8 cellular contexts compared by ENCODE assay signal in genomic region chr10:79445217-79445707, GRCh38. TPM values are rescaled to one million over a fixed set of nuclear protein-coding genes. Genes with fewer than 3 reads are reported as not detected.
DNase-seq lines count a peak whose midpoint lies in the region; ATAC-seq, FAIRE-seq and TF ChIP-seq lines count a peak whose summit lies in the region.

TSS of gene ZCCHC24 (minus strand) at chr10:79445624. CDS start at chr10:79445440, 184 bp downstream.

- no peak for TF ChIP-seq RAD21 in GM12878 (IDR thresholded peaks at IDR 0.05; ENCODE audit: insufficient read depth, low read depth, low read length)

- SMC1A ChIA-PET in GM12878 (lab: Charles Lee; ENCODE audit: uncharacterized antibody, unreplicated experiment), result interaction anchor here (0.9 to 1.3 kb wide), 3 partner anchors 23 to 111 kb away, joined by 3 read pairs; no protein-coding TSS in a partner anchor

- H3K4me2 ChIP-seq in MM.1S (ENCODE audit: low read depth, low read length) (peak within 1 kb of the TSS; percentile 98), GM12878 (ENCODE audit: control insufficient read depth, insufficient read depth) (peak within 1 kb of the TSS; percentile 96)

- no peak for DNase-seq in activated CD4-positive, CD25-positive, alpha-beta regulatory T cell treated with anti-CD3 and anti-CD28 coated beads, Interleukin-2, amount 50 U/mL, for 72 hours
- DNase-seq in MM.1S (peak; percentile 73), GM12878 (ENCODE audit: low read depth, low spot score) (no peak), iPS-NIHi7 (ENCODE audit: extremely low spot score) (peak; percentile 58), spleen (peak; percentile 94), superior temporal gyrus (ENCODE audit: extremely low spot score) (no peak)

- WGBS in GM12878 (ENCODE audit: insufficient coverage, insufficient replicate concordance, low lambda C conversion rate, missing lambda C conversion rate), result under 1% methylated on average over 31 of the region's 62 CpGs
- WGBS in spleen, 5 donors, result 0 to 1% (median 0%) methylated on average over 18 to 62 of the region's 62 CpGs

- RAD21 ChIA-PET in GM12878 (lab: Charles Lee; ENCODE audit: unreplicated experiment), result interaction anchor here (1.7 kb wide), 1 partner anchor 43 kb away, joined by 4 read pairs; no protein-coding TSS in a partner anchor

- H3K4me1 ChIP-seq in HEK293 (ENCODE audit: control insufficient read depth, insufficient read depth, low read length) (peaks cover 15% of the 10 kb centered on the region), MM.1S (ENCODE audit: low read length) (peaks cover 4% of the 10 kb centered on the region; the same call in 1 of the 2 replicates), GM12878 (ENCODE audit: control insufficient read depth, insufficient read depth, low read length) (peaks cover 18% of the 10 kb centered on the region), spleen (peaks cover 11 to 61% (median 43%) of the 10 kb centered on the region in 6 donors)

- H3K27ac ChIP-seq in HEK293 (ENCODE audit: extremely low read depth, low read depth, low read length) (peak within 1 kb of the TSS; percentile 71), MM.1S (ENCODE audit: low read length) (0 out of 2 replicates have a peak within 1 kb of the TSS, but pooled peaks have one; percentile 22), GM12878 (ENCODE audit: control insufficient read depth, insufficient read depth) (no peak within 1 kb of the TSS), spleen (peak within 1 kb of the TSS; percentile 66 to 91 (median 84))

- ATAC-seq in activated CD4-positive, CD25-positive, alpha-beta regulatory T cell treated with anti-CD3 and anti-CD28 coated beads, Interleukin-2, amount 50 U/mL, for 24 hours, result peak; percentile 12 to 27
- peak; percentile 40 for ATAC-seq in GM12878

- no peaks in the 10 kb centered on the region for H3K9me2 ChIP-seq in MM.1S (replicated peaks; ENCODE audit: insufficient read depth, low read length)

- H3K27me3 ChIP-seq in MM.1S (replicated peaks; ENCODE audit: insufficient read depth, low read length) (no peaks in the 10 kb centered on the region), GM12878 (replicated peaks in 1 of 2; ENCODE audit: control insufficient read depth in 2 of 2, insufficient read depth in 2 of 2, low read length in 1 of 2) (peaks cover 0 to 3% of the 10 kb centered on the region in 2 experiments; a peak in 1 of 4 replicates), spleen (replicated peaks in 1 of 7) (peaks cover 0 to 6% (median 0%) of the 10 kb centered on the region in 7 donors)

- BruUV-seq in GM12878 (replicated peaks; lab: Mats Ljungman, UMichigan), result no TSS peak

- CTCF ChIA-PET in HEK293 (lab: Yijun Ruan, JAX), result interaction anchor here (0.9 to 2.0 kb wide), 4 partner anchors 23 to 69 kb away, joined by 3 to 5 read pairs (median 4); no protein-coding TSS in a partner anchor
- CTCF ChIA-PET in GM12878 (lab: Yijun Ruan, JAX), result interaction anchor here (1.0 to 1.6 kb wide), 4 partner anchors 23 to 123 kb away, joined by 3 to 5 read pairs (median 4); no protein-coding TSS in a partner anchor

- H3F3A ChIP-seq in MM.1S (ENCODE audit: insufficient read depth, low read length), result 0 out of 2 replicates have a peak, but pooled peaks cover 4% of the 10 kb centered on the region

- TF ChIP-seq CTCF in HEK293 (tag by site-specific recombination; IDR thresholded peaks at IDR 0.05) (no peak), MM.1S (IDR thresholded peaks at IDR 0.05; ENCODE audit: low read length) (no peak), GM12878 (IDR thresholded peaks at IDR 0.05 in 2 of 3, conservative IDR thresholded peaks at IDR 0.05 in 1 of 3; ENCODE audit: control insufficient read depth in 2 of 3, extremely low read depth in 1 of 3, insufficient read depth in 1 of 3, low read depth in 3 of 3, low read length in 3 of 3) (no peak), spleen (IDR thresholded peaks at IDR 0.05 in 8 of 11, conservative IDR thresholded peaks at IDR 0.05 in 3 of 11) (no peak)

- H2AFZ ChIP-seq in MM.1S (ENCODE audit: low read length) (peak within 1 kb of the TSS; percentile 61), GM12878 (ENCODE audit: control insufficient read depth, low read depth, low read length) (peak within 1 kb of the TSS; percentile 76)

- intact Hi-C loops in GM12878 (cut with micrococcal nuclease; ENCODE audit: unreplicated experiment) (no loop called here), spleen (cut with DNase I; ENCODE audit: low total_unique reads) (loop anchor here (10.0 kb wide), 1 partner anchor 760 kb away; the partner anchor contains the start of gene ANXA11)

- in situ Hi-C loops in GM12878 (cut with MboI), result no loop called here

- peak within 1 kb of the TSS; percentile 60 for H3K4me3 ChIP-seq in HEK293 (ENCODE audit: low read depth, low read length)
- H3K4me3 ChIP-seq in MM.1S (ENCODE audit: low read length), result peak within 1 kb of the TSS; percentile 74
- H3K4me3 ChIP-seq in GM12878, result peak within 1 kb of the TSS; percentile 62
- H3K4me3 ChIP-seq in spleen, result peak within 1 kb of the TSS; percentile 72 to 97 (median 86)

- TF ChIP-seq EP300 in GM12878 (IDR thresholded peaks at IDR 0.05; ENCODE audit: borderline replicate concordance in 1 of 2, control insufficient read depth in 1 of 2, low read depth in 2 of 2, low read length in 2 of 2), result no peak

- H4K20me1 ChIP-seq in MM.1S (ENCODE audit: insufficient read depth, low read length), result no peaks in the 10 kb centered on the region
- no peaks in the 10 kb centered on the region for H4K20me1 ChIP-seq in GM12878 (ENCODE audit: control insufficient read depth, insufficient read depth)

- H3K79me2 ChIP-seq in MM.1S (ENCODE audit: low read length) (no peaks in the 10 kb centered on the region), GM12878 (ENCODE audit: control insufficient read depth, insufficient read depth, low read length) (no peaks in the 10 kb centered on the region)

- H3K9ac ChIP-seq in MM.1S (ENCODE audit: low read length), result peak within 1 kb of the TSS; percentile 34; the same call in 1 of the 2 replicates
- peak within 1 kb of the TSS; percentile 38; the same call in 1 of the 2 replicates for H3K9ac ChIP-seq in GM12878 (ENCODE audit: control insufficient read depth, insufficient read depth, low read length)

- H3K9me3 ChIP-seq in HEK293 (ENCODE audit: control insufficient read depth, insufficient read depth, low read depth, low read length), result no peaks in the 10 kb centered on the region
- H3K9me3 ChIP-seq in MM.1S (replicated peaks; ENCODE audit: insufficient read depth, low read length), result no peaks in the 10 kb centered on the region
- no peaks in the 10 kb centered on the region for H3K9me3 ChIP-seq in GM12878 (replicated peaks; ENCODE audit: control insufficient read depth, insufficient read depth, low read length)
- H3K9me3 ChIP-seq in spleen, result no peaks in the 10 kb centered on the region

- POLR2A ChIA-PET in HEK293 (lab: Yijun Ruan, JAX) (interaction anchor here (0.5 to 1.8 kb wide), 10 partner anchors 9 to 1043 kb away, joined by 3 to 7 read pairs (median 4); no protein-coding TSS in a partner anchor), GM12878 (lab: Charles Lee) (no interaction called here)

- no peak for FAIRE-seq in GM12878 (lab: Jason Lieb, UNC)

- H3K36me3 ChIP-seq in HEK293 (ENCODE audit: control insufficient read depth in 2 of 2, insufficient read depth in 1 of 2, low read length in 2 of 2), result no peaks in the 10 kb centered on the region
- H3K36me3 ChIP-seq in MM.1S (replicated peaks; ENCODE audit: insufficient read depth, low read length), result no peaks in the 10 kb centered on the region
- H3K36me3 ChIP-seq in GM12878 (ENCODE audit: control insufficient read depth in 2 of 2, insufficient read depth in 2 of 2, low read length in 1 of 2), result no peaks in the 10 kb centered on the region
- no peaks in the 10 kb centered on the region for H3K36me3 ChIP-seq in spleen

- TF ChIP-seq POLR2A in GM12878 (IDR thresholded peaks at IDR 0.05; ENCODE audit: low read depth, low read length) (peak; percentile 64), spleen (IDR thresholded peaks at IDR 0.05) (peak in 2 of 3 donors; percentile 50 to 51)

TF ChIP-seq in HEK293, 187 proteins besides CTCF, POLR2A, EP300 and RAD21 (continues in another document):
- no peak for TF ChIP-seq ZNF548 (tag by site-specific recombination; IDR thresholded peaks at IDR 0.05)

TF ChIP-seq in GM12878, 131 proteins besides CTCF, POLR2A, EP300 and RAD21 (continues in another document):
- no peak for TF ChIP-seq WRNIP1 (IDR thresholded peaks at IDR 0.05; ENCODE audit: borderline replicate concordance, low read depth, low read length)
- no peak for TF ChIP-seq BRCA1 (IDR thresholded peaks at IDR 0.05; ENCODE audit: low read depth, low read length)
- TF ChIP-seq NRF1 (conservative IDR thresholded peaks at IDR 0.05; ENCODE audit: low read depth, low read length), result no peak
- TF ChIP-seq BACH1 (IDR thresholded peaks at IDR 0.05; ENCODE audit: borderline replicate concordance), result 0 out of 2 replicates have a peak, but pooled peaks have one; percentile 46
- peak; percentile 66 for TF ChIP-seq LARP7 (IDR thresholded peaks at IDR 0.05)

RNA-seq across cellular contexts. Expression of gene ZCCHC24, which starts in this region (rescaled TPM):
- 0.51 and 0.54 TPM in 2 replicates for total RNA-seq in GM12878 (2013; cell fraction: nucleolus; rRNA removed)
- total RNA-seq in GM12878 (2014; rRNA removed) (not detected in 2 replicates), GM12878 (2014; rRNA removed; fragmentation: Illumina TruSeq; extraction: Trizol) (0.04 and 0.05 TPM in 2 replicates), GM12878 (2021) (0.24 and 0.62 TPM in 2 replicates), spleen (10 to 100 TPM; 12.6 to 34.1 (median 27.1) TPM)
- 0.09 TPM for polyA plus RNA-seq in GM12878 (2011; ENCODE audit: low read depth)
- polyA plus RNA-seq in GM12878 (2011; rRNA removed) (0.16 and 0.34 TPM in 2 replicates), GM12878 (2014; fragmentation: Illumina TruSeq; extraction: Trizol) (0.03 and 0.04 TPM in 2 replicates), GM12878 (2014; fragmentation: Nextera tagmentation; extraction: Ambion mirVana) (under 1 TPM in 1 of 2 experiments, not detected in 1; 0.02 TPM), GM12878 (2014; rRNA removed) (0.04 TPM in 2 replicates), GM12878 (2016; fragmentation: Nextera tagmentation; extraction: Ambion mirVana) (not detected), spleen (10 to 100 TPM in 1 of 3 donors, 1 to 10 TPM in 2; 4.9 to 11.8 (median 5.8) TPM)
- polyA plus RNA-seq in GM12878 (2011; cell fraction: cytosol; rRNA removed), result 0.38 and 0.45 TPM in 2 replicates
- polyA plus RNA-seq in GM12878 (2011; cell fraction: nucleus; rRNA removed), result 0.37 and 0.39 TPM in 2 replicates
- 0.11 and 0.16 TPM in 2 replicates for polyA plus RNA-seq in GM12878 (2012)
- 0.22 and 0.57 TPM in 2 replicates for polyA minus RNA-seq in GM12878 (2011; rRNA and poly(A)+ RNA removed)
- 0.27 and 0.31 TPM in 2 replicates for polyA minus RNA-seq in GM12878 (2011; cell fraction: cytosol; rRNA and poly(A)+ RNA removed)
- polyA minus RNA-seq in GM12878 (2011; cell fraction: nucleus; rRNA and poly(A)+ RNA removed), result 0.24 and 0.29 TPM in 2 replicates

Comparison
In these comparisons a context has a peak if more than half of its experiments do, and no peak if none do; other contexts are left out.
1. RNA of gene ZCCHC24 (total RNA-seq): 12.6 to 34.1 TPM in spleen; 0.04 to 0.62 TPM in GM12878; every median in the first group is over 4 times any median in the second.
2. RNA of gene ZCCHC24 (polyA plus RNA-seq): 4.9 to 11.8 TPM in spleen; 0.02 to 0.45 TPM in GM12878; every median in the first group is over 4 times any median in the second.
3. Peak in ATAC-seq, H3K4me3 ChIP-seq, H3K9ac ChIP-seq and H3K4me2 ChIP-seq in GM12878; RNA of the gene not detected or under 1 TPM.
4. DNase-seq: peak in MM.1S (single experiment), iPS-NIHi7 (single experiment) and spleen (single experiment); none in activated CD4-positive, CD25-positive, alpha-beta regulatory T cell treated with anti-CD3 and anti-CD28 coated beads, Interleukin-2, amount 50 U/mL, for 72 hours (single experiment), GM12878 (single experiment) and superior temporal gyrus (single experiment).
5. Peak in every context shown above with its lines, with median percentiles within 50 percentile points of each other: H3K4me3 ChIP-seq.